Comparison of ENCODE assay signal across 6 cellular contexts in genomic region chr15:71141572-71141971, GRCh38. TPM values are rescaled to one million over a fixed set of nuclear protein-coding genes. Genes with fewer than 3 reads are reported as not detected.
"Had no signal": no experiment of that assay in that cellular context is flagged by ENCODE, and none has a peak within 500 bp of the region (broad histone marks: within the 10 kb centered on the region; RNA-seq: fewer than 3 reads in every experiment).

No MANE protein-coding gene starts in this region.

- H3K4me3 ChIP-seq: K562 had no signal

- DNase-seq: IMR-90, KBM-7 had no signal

- H3K4me3 Mint-ChIP-seq: IgD-negative memory B cell had no signal

- H3K4me1 Mint-ChIP-seq: IgD-negative memory B cell had no signal

- H3K36me3 Mint-ChIP-seq: IgD-negative memory B cell had no signal

- ATAC-seq: HepG2, K562 had no signal

- H3K27ac ChIP-seq: HL-60 had no signal

- H3K27ac Mint-ChIP-seq: IgD-negative memory B cell had no signal

RNA-seq across cellular contexts. Expression of gene THSD4, which starts 26.3 kb away (rescaled TPM):
- polyA plus RNA-seq: IgD-negative memory B cell had no signal
